ENCODE assay signal across 1 cellular context in the genomic region with DNA sequence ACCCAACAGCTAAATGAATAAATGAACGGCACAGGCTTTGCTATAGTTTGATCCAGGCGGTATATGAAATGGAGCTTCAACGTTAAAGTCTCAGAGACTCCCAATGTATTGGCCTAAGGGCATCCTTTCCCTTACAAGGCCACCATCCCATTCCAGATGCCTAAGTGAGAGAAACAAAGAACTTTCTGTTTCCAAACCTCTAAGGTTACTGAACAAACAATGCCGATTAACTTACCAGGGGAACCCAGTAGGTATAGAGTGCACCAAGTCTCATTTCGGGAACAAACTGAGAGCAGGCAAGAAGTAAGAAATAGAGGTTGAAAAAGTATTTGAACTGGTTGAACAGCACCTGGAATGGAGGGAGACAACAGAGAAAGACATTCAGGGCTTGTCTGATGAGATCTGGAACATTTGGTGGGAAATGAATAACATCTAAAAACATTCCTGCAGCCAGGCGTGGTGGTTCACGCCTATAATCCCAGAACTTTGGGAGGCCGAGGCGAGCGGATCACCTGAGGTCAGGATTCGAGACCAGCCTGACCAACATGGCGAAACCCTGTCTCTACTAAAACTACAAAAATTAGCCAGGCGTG.
TF ChIP-seq lines count a peak whose summit lies in the region.

No MANE protein-coding gene starts in this region.

TF ChIP-seq in HepG2, 621 proteins besides CTCF, POLR2A, EP300 and RAD21 (continued from another document and continues in another):
- TF ChIP-seq ZNF556 (CRISPR knock-in tag; IDR thresholded peaks at IDR 0.05; ENCODE audit: borderline replicate concordance): no peak
- no peak for TF ChIP-seq EZH2 (conservative IDR thresholded peaks at IDR 0.05; ENCODE audit: low read depth, low read length)
- no peak for TF ChIP-seq BORCS8-MEF2B (CRISPR knock-in tag; IDR thresholded peaks at IDR 0.05)
- TF ChIP-seq ZSCAN9 (CRISPR knock-in tag; IDR thresholded peaks at IDR 0.05; ENCODE audit: borderline replicate concordance): peak; percentile 36; the same call in 1 of the 2 replicates
- TF ChIP-seq, protein P1, sequence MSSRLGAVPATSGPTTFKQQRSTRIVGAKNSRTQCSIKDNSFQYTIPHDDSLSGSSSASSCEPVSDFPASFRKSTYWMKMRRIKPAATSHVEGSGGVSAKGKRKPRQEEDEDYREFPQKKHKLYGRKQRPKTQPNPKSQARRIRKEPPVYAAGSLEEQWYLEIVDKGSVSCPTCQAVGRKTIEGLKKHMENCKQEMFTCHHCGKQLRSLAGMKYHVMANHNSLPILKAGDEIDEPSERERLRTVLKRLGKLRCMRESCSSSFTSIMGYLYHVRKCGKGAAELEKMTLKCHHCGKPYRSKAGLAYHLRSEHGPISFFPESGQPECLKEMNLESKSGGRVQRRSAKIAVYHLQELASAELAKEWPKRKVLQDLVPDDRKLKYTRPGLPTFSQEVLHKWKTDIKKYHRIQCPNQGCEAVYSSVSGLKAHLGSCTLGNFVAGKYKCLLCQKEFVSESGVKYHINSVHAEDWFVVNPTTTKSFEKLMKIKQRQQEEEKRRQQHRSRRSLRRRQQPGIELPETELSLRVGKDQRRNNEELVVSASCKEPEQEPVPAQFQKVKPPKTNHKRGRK (CRISPR knock-in tag; IDR thresholded peaks at IDR 0.05): no peak
- TF ChIP-seq AHR (CRISPR knock-in tag; IDR thresholded peaks at IDR 0.05): no peak
- TF ChIP-seq, protein P2, sequence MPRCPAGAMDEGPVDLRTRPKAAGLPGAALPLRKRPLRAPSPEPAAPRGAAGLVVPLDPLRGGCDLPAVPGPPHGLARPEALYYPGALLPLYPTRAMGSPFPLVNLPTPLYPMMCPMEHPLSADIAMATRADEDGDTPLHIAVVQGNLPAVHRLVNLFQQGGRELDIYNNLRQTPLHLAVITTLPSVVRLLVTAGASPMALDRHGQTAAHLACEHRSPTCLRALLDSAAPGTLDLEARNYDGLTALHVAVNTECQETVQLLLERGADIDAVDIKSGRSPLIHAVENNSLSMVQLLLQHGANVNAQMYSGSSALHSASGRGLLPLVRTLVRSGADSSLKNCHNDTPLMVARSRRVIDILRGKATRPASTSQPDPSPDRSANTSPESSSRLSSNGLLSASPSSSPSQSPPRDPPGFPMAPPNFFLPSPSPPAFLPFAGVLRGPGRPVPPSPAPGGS (CRISPR knock-in tag; IDR thresholded peaks at IDR 0.05): no peak
- TF ChIP-seq GTF2F1 (IDR thresholded peaks at IDR 0.05; ENCODE audit: low read length): no peak
- no peak for TF ChIP-seq SOX6 (IDR thresholded peaks at IDR 0.05)
- TF ChIP-seq SOX6 (CRISPR knock-in tag; IDR thresholded peaks at IDR 0.05): peak; percentile 72
- TF ChIP-seq, protein P3, sequence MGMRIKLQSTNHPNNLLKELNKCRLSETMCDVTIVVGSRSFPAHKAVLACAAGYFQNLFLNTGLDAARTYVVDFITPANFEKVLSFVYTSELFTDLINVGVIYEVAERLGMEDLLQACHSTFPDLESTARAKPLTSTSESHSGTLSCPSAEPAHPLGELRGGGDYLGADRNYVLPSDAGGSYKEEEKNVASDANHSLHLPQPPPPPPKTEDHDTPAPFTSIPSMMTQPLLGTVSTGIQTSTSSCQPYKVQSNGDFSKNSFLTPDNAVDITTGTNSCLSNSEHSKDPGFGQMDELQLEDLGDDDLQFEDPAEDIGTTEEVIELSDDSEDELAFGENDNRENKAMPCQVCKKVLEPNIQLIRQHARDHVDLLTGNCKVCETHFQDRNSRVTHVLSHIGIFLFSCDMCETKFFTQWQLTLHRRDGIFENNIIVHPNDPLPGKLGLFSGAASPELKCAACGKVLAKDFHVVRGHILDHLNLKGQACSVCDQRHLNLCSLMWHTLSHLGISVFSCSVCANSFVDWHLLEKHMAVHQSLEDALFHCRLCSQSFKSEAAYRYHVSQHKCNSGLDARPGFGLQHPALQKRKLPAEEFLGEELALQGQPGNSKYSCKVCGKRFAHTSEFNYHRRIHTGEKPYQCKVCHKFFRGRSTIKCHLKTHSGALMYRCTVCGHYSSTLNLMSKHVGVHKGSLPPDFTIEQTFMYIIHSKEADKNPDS (CRISPR knock-in tag; IDR thresholded peaks at IDR 0.05): no peak
- no peak for TF ChIP-seq ZBTB7A (CRISPR knock-in tag; IDR thresholded peaks at IDR 0.05)
- no peak for TF ChIP-seq MXI1 (IDR thresholded peaks at IDR 0.05; ENCODE audit: borderline replicate concordance, low read depth, low read length)
- peak; percentile 25; the same call in 1 of the 2 replicates for TF ChIP-seq YEATS2 (CRISPR knock-in tag; IDR thresholded peaks at IDR 0.05; ENCODE audit: borderline replicate concordance)
- TF ChIP-seq, protein P4, sequence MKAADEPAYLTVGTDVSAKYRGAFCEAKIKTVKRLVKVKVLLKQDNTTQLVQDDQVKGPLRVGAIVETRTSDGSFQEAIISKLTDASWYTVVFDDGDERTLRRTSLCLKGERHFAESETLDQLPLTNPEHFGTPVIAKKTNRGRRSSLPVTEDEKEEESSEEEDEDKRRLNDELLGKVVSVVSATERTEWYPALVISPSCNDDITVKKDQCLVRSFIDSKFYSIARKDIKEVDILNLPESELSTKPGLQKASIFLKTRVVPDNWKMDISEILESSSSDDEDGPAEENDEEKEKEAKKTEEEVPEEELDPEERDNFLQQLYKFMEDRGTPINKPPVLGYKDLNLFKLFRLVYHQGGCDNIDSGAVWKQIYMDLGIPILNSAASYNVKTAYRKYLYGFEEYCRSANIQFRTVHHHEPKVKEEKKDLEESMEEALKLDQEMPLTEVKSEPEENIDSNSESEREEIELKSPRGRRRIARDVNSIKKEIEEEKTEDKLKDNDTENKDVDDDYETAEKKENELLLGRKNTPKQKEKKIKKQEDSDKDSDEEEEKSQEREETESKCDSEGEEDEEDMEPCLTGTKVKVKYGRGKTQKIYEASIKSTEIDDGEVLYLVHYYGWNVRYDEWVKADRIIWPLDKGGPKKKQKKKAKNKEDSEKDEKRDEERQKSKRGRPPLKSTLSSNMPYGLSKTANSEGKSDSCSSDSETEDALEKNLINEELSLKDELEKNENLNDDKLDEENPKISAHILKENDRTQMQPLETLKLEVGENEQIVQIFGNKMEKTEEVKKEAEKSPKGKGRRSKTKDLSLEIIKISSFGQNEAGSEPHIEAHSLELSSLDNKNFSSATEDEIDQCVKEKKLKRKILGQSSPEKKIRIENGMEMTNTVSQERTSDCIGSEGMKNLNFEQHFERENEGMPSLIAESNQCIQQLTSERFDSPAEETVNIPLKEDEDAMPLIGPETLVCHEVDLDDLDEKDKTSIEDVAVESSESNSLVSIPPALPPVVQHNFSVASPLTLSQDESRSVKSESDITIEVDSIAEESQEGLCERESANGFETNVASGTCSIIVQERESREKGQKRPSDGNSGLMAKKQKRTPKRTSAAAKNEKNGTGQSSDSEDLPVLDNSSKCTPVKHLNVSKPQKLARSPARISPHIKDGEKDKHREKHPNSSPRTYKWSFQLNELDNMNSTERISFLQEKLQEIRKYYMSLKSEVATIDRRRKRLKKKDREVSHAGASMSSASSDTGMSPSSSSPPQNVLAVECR (CRISPR knock-in tag; IDR thresholded peaks at IDR 0.05; ENCODE audit: borderline replicate concordance): no peak
- TF ChIP-seq, protein P5, sequence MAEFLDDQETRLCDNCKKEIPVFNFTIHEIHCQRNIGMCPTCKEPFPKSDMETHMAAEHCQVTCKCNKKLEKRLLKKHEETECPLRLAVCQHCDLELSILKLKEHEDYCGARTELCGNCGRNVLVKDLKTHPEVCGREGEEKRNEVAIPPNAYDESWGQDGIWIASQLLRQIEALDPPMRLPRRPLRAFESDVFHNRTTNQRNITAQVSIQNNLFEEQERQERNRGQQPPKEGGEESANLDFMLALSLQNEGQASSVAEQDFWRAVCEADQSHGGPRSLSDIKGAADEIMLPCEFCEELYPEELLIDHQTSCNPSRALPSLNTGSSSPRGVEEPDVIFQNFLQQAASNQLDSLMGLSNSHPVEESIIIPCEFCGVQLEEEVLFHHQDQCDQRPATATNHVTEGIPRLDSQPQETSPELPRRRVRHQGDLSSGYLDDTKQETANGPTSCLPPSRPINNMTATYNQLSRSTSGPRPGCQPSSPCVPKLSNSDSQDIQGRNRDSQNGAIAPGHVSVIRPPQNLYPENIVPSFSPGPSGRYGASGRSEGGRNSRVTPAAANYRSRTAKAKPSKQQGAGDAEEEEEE (CRISPR knock-in tag; IDR thresholded peaks at IDR 0.05; ENCODE audit: borderline replicate concordance): no peak
- peak; percentile 41; the same call in 1 of the 2 replicates for TF ChIP-seq ZFX (CRISPR knock-in tag; IDR thresholded peaks at IDR 0.05; ENCODE audit: low read depth)
- TF ChIP-seq, protein P6, sequence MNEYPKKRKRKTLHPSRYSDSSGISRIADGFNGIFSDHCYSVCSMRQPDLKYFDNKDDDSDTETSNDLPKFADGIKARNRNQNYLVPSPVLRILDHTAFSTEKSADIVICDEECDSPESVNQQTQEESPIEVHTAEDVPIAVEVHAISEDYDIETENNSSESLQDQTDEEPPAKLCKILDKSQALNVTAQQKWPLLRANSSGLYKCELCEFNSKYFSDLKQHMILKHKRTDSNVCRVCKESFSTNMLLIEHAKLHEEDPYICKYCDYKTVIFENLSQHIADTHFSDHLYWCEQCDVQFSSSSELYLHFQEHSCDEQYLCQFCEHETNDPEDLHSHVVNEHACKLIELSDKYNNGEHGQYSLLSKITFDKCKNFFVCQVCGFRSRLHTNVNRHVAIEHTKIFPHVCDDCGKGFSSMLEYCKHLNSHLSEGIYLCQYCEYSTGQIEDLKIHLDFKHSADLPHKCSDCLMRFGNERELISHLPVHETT (CRISPR knock-in tag; conservative IDR thresholded peaks at IDR 0.05): 0 out of 2 replicates have a peak, but pooled peaks have one; percentile 48
- TF ChIP-seq ZKSCAN8 (CRISPR knock-in tag; IDR thresholded peaks at IDR 0.05; ENCODE audit: borderline replicate concordance): peak; percentile 50; the same call in 1 of the 2 replicates
- TF ChIP-seq ZNF124 (CRISPR knock-in tag; IDR thresholded peaks at IDR 0.05): no peak
- no peak for TF ChIP-seq ZNF562 (CRISPR knock-in tag; IDR thresholded peaks at IDR 0.05; ENCODE audit: borderline replicate concordance)
- TF ChIP-seq FOXK2 (IDR thresholded peaks at IDR 0.05): no peak
- 0 out of 2 replicates have a peak, but pooled peaks have one; percentile 40 for TF ChIP-seq NCOA2 (CRISPR knock-in tag; IDR thresholded peaks at IDR 0.05)
- TF ChIP-seq, protein P7, sequence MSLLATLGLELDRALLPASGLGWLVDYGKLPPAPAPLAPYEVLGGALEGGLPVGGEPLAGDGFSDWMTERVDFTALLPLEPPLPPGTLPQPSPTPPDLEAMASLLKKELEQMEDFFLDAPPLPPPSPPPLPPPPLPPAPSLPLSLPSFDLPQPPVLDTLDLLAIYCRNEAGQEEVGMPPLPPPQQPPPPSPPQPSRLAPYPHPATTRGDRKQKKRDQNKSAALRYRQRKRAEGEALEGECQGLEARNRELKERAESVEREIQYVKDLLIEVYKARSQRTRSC (CRISPR knock-in tag; IDR thresholded peaks at IDR 0.05; ENCODE audit: low read depth): no peak
- TF ChIP-seq, protein P8, sequence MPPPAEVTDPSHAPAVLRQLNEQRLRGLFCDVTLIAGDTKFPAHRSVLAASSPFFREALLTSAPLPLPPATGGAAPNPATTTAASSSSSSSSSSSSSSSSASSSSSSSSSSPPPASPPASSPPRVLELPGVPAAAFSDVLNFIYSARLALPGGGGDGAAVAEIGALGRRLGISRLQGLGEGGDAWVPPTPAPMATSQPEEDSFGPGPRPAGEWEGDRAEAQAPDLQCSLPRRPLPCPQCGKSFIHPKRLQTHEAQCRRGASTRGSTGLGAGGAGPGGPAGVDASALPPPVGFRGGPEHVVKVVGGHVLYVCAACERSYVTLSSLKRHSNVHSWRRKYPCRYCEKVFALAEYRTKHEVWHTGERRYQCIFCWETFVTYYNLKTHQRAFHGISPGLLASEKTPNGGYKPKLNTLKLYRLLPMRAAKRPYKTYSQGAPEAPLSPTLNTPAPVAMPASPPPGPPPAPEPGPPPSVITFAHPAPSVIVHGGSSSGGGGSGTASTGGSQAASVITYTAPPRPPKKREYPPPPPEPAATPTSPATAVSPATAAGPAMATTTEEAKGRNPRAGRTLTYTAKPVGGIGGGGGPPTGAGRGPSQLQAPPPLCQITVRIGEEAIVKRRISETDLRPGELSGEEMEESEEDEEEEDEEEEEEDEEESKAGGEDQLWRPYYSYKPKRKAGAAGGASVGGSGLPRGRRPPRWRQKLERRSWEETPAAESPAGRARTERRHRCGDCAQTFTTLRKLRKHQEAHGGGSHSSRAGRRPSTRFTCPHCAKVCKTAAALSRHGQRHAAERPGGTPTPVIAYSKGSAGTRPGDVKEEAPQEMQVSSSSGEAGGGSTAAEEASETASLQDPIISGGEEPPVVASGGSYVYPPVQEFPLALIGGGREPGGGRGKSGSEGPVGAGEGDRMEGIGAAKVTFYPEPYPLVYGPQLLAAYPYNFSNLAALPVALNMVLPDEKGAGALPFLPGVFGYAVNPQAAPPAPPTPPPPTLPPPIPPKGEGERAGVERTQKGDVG (CRISPR knock-in tag; IDR thresholded peaks at IDR 0.05; ENCODE audit: borderline replicate concordance): no peak
- no peak for TF ChIP-seq ZNF264 (CRISPR knock-in tag; IDR thresholded peaks at IDR 0.05)
- TF ChIP-seq YY1 (IDR thresholded peaks at IDR 0.05; ENCODE audit: insufficient read depth, insufficient replicate concordance, low read depth, low read length): no peak
- TF ChIP-seq ZNF660 (CRISPR knock-in tag; IDR thresholded peaks at IDR 0.05; ENCODE audit: borderline replicate concordance, low read depth): no peak
- no peak; the same call in 1 of the 2 replicates for TF ChIP-seq HOXA3 (CRISPR knock-in tag; IDR thresholded peaks at IDR 0.05)
- TF ChIP-seq ZNF33A (CRISPR knock-in tag; IDR thresholded peaks at IDR 0.05; ENCODE audit: borderline replicate concordance): no peak
- TF ChIP-seq ZNF83 (CRISPR knock-in tag; IDR thresholded peaks at IDR 0.05; ENCODE audit: borderline replicate concordance): no peak
- TF ChIP-seq ZNF672 (CRISPR knock-in tag; IDR thresholded peaks at IDR 0.05): no peak
- TF ChIP-seq, protein P9, sequence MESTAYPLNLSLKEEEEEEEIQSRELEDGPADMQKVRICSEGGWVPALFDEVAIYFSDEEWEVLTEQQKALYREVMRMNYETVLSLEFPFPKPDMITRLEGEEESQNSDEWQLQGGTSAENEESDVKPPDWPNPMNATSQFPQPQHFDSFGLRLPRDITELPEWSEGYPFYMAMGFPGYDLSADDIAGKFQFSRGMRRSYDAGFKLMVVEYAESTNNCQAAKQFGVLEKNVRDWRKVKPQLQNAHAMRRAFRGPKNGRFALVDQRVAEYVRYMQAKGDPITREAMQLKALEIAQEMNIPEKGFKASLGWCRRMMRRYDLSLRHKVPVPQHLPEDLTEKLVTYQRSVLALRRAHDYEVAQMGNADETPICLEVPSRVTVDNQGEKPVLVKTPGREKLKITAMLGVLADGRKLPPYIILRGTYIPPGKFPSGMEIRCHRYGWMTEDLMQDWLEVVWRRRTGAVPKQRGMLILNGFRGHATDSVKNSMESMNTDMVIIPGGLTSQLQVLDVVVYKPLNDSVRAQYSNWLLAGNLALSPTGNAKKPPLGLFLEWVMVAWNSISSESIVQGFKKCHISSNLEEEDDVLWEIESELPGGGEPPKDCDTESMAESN (CRISPR knock-in tag; conservative IDR thresholded peaks at IDR 0.05): no peak
- TF ChIP-seq SRF (IDR thresholded peaks at IDR 0.05; ENCODE audit: low read depth, low read length): 0 out of 2 replicates have a peak, but pooled peaks have one; percentile 51
- TF ChIP-seq KLF6 (CRISPR knock-in tag; IDR thresholded peaks at IDR 0.05): no peak
- no peak for TF ChIP-seq ZZZ3 (CRISPR knock-in tag; IDR thresholded peaks at IDR 0.05; ENCODE audit: borderline replicate concordance)
- TF ChIP-seq ZNF432 (CRISPR knock-in tag; IDR thresholded peaks at IDR 0.05; ENCODE audit: borderline replicate concordance): no peak
- TF ChIP-seq ZFYVE20 (CRISPR knock-in tag; IDR thresholded peaks at IDR 0.05; ENCODE audit: borderline replicate concordance, low read depth): no peak
